Comparison of ENCODE assay signal across 21 cellular contexts in the genomic region with DNA sequence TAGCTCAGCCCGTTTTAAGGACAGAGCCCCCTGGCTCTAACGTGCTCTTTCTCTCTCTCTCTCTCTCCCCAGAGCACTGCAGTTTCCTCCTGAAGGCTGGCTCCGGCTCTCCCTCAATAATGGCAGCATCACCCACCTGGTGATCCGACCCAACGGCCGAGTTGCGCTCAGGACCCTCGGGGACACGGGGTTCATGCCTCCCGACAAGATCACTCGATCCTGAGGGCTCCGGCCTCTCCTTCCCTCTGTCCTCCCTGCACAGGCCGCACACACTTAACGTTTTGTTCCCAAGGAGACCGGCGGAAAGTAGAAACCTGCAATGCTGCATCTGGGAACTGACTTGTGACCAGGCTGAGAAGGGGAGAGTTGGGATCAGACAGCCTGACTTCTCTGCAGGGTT.
"Had no signal": no experiment of that assay in that cellular context is flagged by ENCODE, and none has a peak within 500 bp of the region (broad histone marks: within the 10 kb centered on the region; RNA-seq: fewer than 3 reads in every experiment).

No MANE protein-coding gene starts in this region.

- H3K27me3 Mint-ChIP-seq: activated CD4-positive, alpha-beta T cell treated with anti-CD3 and anti-CD28 coated beads, Interleukin-2, amount 10 ng/mL, durations not matched to agents 7 days and 5 days; activated naive CD8-positive, alpha-beta T cell treated with anti-CD3 and anti-CD28 coated beads for 36 hours; central memory CD8-positive, alpha-beta T cell; naive thymus-derived CD8-positive, alpha-beta T cell; T-cell had no signal

- DNase-seq: activated CD4-positive, alpha-beta T cell treated with anti-CD3 and anti-CD28 coated beads, Interleukin-2, amount 10 ng/mL, durations not matched to agents 7 days and 5 days; activated effector memory CD4-positive, alpha-beta T cell treated with anti-CD3 and anti-CD28 coated beads, Interleukin-2, amount 50 U/mL, for 16 hours; activated naive CD8-positive, alpha-beta T cell treated with anti-CD3 and anti-CD28 coated beads for 36 hours; activated T-cell treated with anti-CD3 and anti-CD28 coated beads, Interleukin-2, amount 50 U/mL, for 48 hours; colonic mucosa; esophagus squamous epithelium; head of caudate nucleus; hypothalamus; left ventricle myocardium inferior; mammary epithelial cell; naive thymus-derived CD8-positive, alpha-beta T cell; ovary; stimulated activated CD4-positive, alpha-beta T cell treated with anti-CD3 and anti-CD28 coated beads, Interleukin-4, amount 100 ng/mL, for 24 hours; T-cell; transverse colon; uterus had no signal

- H3K27ac Mint-ChIP-seq: activated CD4-positive, alpha-beta T cell treated with anti-CD3 and anti-CD28 coated beads, Interleukin-2, amount 10 ng/mL, durations not matched to agents 7 days and 5 days; T-helper 2 cell treated with Interferon-gamma antibody and Interleukin-4, amounts not matched to agents 5 μg/mL and 100 μg/mL, for 36 hours had no signal

- H3K9me3 Mint-ChIP-seq: activated CD4-positive, alpha-beta T cell treated with anti-CD3 and anti-CD28 coated beads, Interleukin-2, amount 10 ng/mL, durations not matched to agents 7 days and 5 days; activated naive CD8-positive, alpha-beta T cell treated with anti-CD3 and anti-CD28 coated beads for 36 hours; central memory CD8-positive, alpha-beta T cell; mesothelial cell of epicardium; naive thymus-derived CD8-positive, alpha-beta T cell; T-cell; T-helper 2 cell treated with Interferon-gamma antibody and Interleukin-4, amounts not matched to agents 5 μg/mL and 100 μg/mL, for 36 hours had no signal

- H3K4me3 Mint-ChIP-seq: activated CD4-positive, alpha-beta T cell treated with anti-CD3 and anti-CD28 coated beads, Interleukin-2, amount 10 ng/mL, durations not matched to agents 7 days and 5 days; activated naive CD8-positive, alpha-beta T cell treated with anti-CD3 and anti-CD28 coated beads for 36 hours; central memory CD8-positive, alpha-beta T cell; mesothelial cell of epicardium; naive thymus-derived CD8-positive, alpha-beta T cell; T-cell; T-helper 2 cell treated with Interferon-gamma antibody and Interleukin-4, amounts not matched to agents 5 μg/mL and 100 μg/mL, for 36 hours had no signal

- ATAC-seq: activated CD4-positive, CD25-positive, alpha-beta regulatory T cell treated with anti-CD3 and anti-CD28 coated beads, Interleukin-2, amount 50 U/mL, for 24 hours; gastroesophageal sphincter; naive thymus-derived CD8-positive, alpha-beta T cell; T-cell had no signal

- H3K4me1 Mint-ChIP-seq: activated CD4-positive, alpha-beta T cell treated with anti-CD3 and anti-CD28 coated beads, Interleukin-2, amount 10 ng/mL, durations not matched to agents 7 days and 5 days; central memory CD8-positive, alpha-beta T cell; mesothelial cell of epicardium had no signal
